16 cellular contexts compared by ENCODE assay signal in genomic region chr3:152284906-152285305, GRCh38. TPM values are rescaled to one million over a fixed set of nuclear protein-coding genes. Genes with fewer than 3 reads are reported as not detected.
DNase-seq lines count a peak whose midpoint lies in the region; ATAC-seq lines count a peak whose summit lies in the region.
"Had no signal": no experiment of that assay in that cellular context is flagged by ENCODE, and none has a peak within 500 bp of the region (broad histone marks: within the 10 kb centered on the region; RNA-seq: fewer than 3 reads in every experiment).

No MANE protein-coding gene starts in this region.

- H3K4me1 Mint-ChIP-seq in CD4-positive, alpha-beta memory T cell: peaks cover 53 to 82% (median 70%) of the 10 kb centered on the region in 4 donors
- peaks cover 59 to 69% (median 60%) of the 10 kb centered on the region in 3 donors for H3K4me1 Mint-ChIP-seq in IgD-negative memory B cell
- peaks cover 84% of the 10 kb centered on the region for H3K4me1 Mint-ChIP-seq in activated naive CD8-positive, alpha-beta T cell (ENCODE audit: low read depth)
- H3K4me1 Mint-ChIP-seq in natural killer cell treated with Interleukin-12 subunit alpha and Interleukin-12 subunit beta and Interleukin-15 and Interleukin-18, amount 100 ng/mL, for 72 hours (ENCODE audit: low read depth in 2 of 2): peaks cover 55 to 80% of the 10 kb centered on the region in 2 donors

- peak; percentile 42 to 63 (median 49) for DNase-seq in CD4-positive, alpha-beta memory T cell
- DNase-seq in natural killer cell treated with Interleukin-12 subunit alpha and Interleukin-12 subunit beta and Interleukin-15 and Interleukin-18, amount 100 ng/mL, for 72 hours (ENCODE audit: low spot score): no peak
- DNase-seq in NCI-H82 (lab: John Stamatoyannopoulos, UW): no peak
- no peak for DNase-seq in NCI-H524 treated with DMSO at 0.1 percent for 48 hours (lab: John Stamatoyannopoulos, UW)
- DNase-seq: activated CD4-positive, alpha-beta T cell treated with anti-CD3 and anti-CD28 coated beads for 4 hours; amygdala; mucosa of descending colon; OCI-M1; stimulated activated CD4-positive, alpha-beta T cell treated with anti-CD3 and anti-CD28 coated beads, Interleukin-4, amount 100 ng/mL, for 24 hours; stomach had no signal

- H3K36me3 ChIP-seq in CD4-positive, alpha-beta memory T cell (ENCODE audit: insufficient read depth, low read length): no peaks in the 10 kb centered on the region
- H3K36me3 ChIP-seq: HAP-1, stomach had no signal

- H3K27ac ChIP-seq in CD4-positive, alpha-beta memory T cell (ENCODE audit: low read depth, low read length): peak overlapping the region; percentile 61
- H3K27ac ChIP-seq: C4-2B had no signal

- H3K27ac Mint-ChIP-seq in CD4-positive, alpha-beta memory T cell: peak overlapping the region; percentile 60 to 89 (median 83)
- H3K27ac Mint-ChIP-seq in IgD-negative memory B cell: peak overlapping the region; percentile 3 to 79 (median 76)
- peak overlapping the region; percentile 91 for H3K27ac Mint-ChIP-seq in activated naive CD8-positive, alpha-beta T cell
- peak overlapping the region; percentile 85 to 89 for H3K27ac Mint-ChIP-seq in natural killer cell treated with Interleukin-12 subunit alpha and Interleukin-12 subunit beta and Interleukin-15 and Interleukin-18, amount 100 ng/mL, for 72 hours

- POLR2A ChIA-PET in CD4-positive, alpha-beta memory T cell (lab: Charles Lee; ENCODE audit: partially characterized antibody): interaction anchor here (0.7 to 9.6 kb wide), 19 partner anchors 11 to 125 kb away, joined by 3 to 206 read pairs (median 4); partner anchors contain the start of gene MBNL1

- H3K36me3 Mint-ChIP-seq in CD4-positive, alpha-beta memory T cell: peaks cover 0 to 17% of the 10 kb centered on the region in 2 donors
- no peaks in the 10 kb centered on the region for H3K36me3 Mint-ChIP-seq in IgD-negative memory B cell
- H3K36me3 Mint-ChIP-seq in activated naive CD8-positive, alpha-beta T cell: peaks cover 2% of the 10 kb centered on the region
- H3K36me3 Mint-ChIP-seq in natural killer cell treated with Interleukin-12 subunit alpha and Interleukin-12 subunit beta and Interleukin-15 and Interleukin-18, amount 100 ng/mL, for 72 hours: no peaks in the 10 kb centered on the region

- H3K9me3 Mint-ChIP-seq in CD4-positive, alpha-beta memory T cell: no peaks in the 10 kb centered on the region
- H3K9me3 Mint-ChIP-seq in IgD-negative memory B cell: no peaks in the 10 kb centered on the region
- no peaks in the 10 kb centered on the region for H3K9me3 Mint-ChIP-seq in activated naive CD8-positive, alpha-beta T cell (ENCODE audit: low read depth)
- no peaks in the 10 kb centered on the region for H3K9me3 Mint-ChIP-seq in natural killer cell treated with Interleukin-12 subunit alpha and Interleukin-12 subunit beta and Interleukin-15 and Interleukin-18, amount 100 ng/mL, for 72 hours

- peaks cover 96% of the 10 kb centered on the region for H3K4me1 ChIP-seq in CD4-positive, alpha-beta memory T cell (ENCODE audit: insufficient read depth, low read length)

- H3K9me3 ChIP-seq in CD4-positive, alpha-beta memory T cell (ENCODE audit: control insufficient read depth in 1 of 2, low read length in 2 of 2): no peaks in the 10 kb centered on the region
- H3K9me3 ChIP-seq: HAP-1, mucosa of descending colon, stomach had no signal

- peak overlapping the region; percentile 2 to 13 for H3K4me3 ChIP-seq in CD4-positive, alpha-beta memory T cell (ENCODE audit: low read length in 2 of 2)
- H3K4me3 ChIP-seq: HAP-1, mucosa of descending colon, stomach had no signal

- no peaks in the 10 kb centered on the region for H3K27me3 ChIP-seq in CD4-positive, alpha-beta memory T cell (ENCODE audit: insufficient read depth, low read length)
- H3K27me3 ChIP-seq: stomach had no signal

- intact Hi-C loops in CD4-positive, alpha-beta memory T cell (cut with micrococcal nuclease): loop anchor here (1.0 to 5.0 kb wide), 3 partner anchors 8 to 32 kb away; no protein-coding TSS in a partner anchor

- peak overlapping the region; percentile 60 to 87 (median 79) for H3K4me3 Mint-ChIP-seq in CD4-positive, alpha-beta memory T cell
- peak overlapping the region in 3 of 4 donors; percentile 1 to 77 (median 6) for H3K4me3 Mint-ChIP-seq in IgD-negative memory B cell
- peak overlapping the region; percentile 77 for H3K4me3 Mint-ChIP-seq in activated naive CD8-positive, alpha-beta T cell
- peak overlapping the region; percentile 95 for H3K4me3 Mint-ChIP-seq in natural killer cell treated with Interleukin-12 subunit alpha and Interleukin-12 subunit beta and Interleukin-15 and Interleukin-18, amount 100 ng/mL, for 72 hours

- H3K27me3 Mint-ChIP-seq in CD4-positive, alpha-beta memory T cell: no peaks in the 10 kb centered on the region
- no peaks in the 10 kb centered on the region for H3K27me3 Mint-ChIP-seq in IgD-negative memory B cell
- H3K27me3 Mint-ChIP-seq in activated naive CD8-positive, alpha-beta T cell: no peaks in the 10 kb centered on the region
- no peaks in the 10 kb centered on the region for H3K27me3 Mint-ChIP-seq in natural killer cell treated with Interleukin-12 subunit alpha and Interleukin-12 subunit beta and Interleukin-15 and Interleukin-18, amount 100 ng/mL, for 72 hours

- CTCF ChIA-PET in CD4-positive, alpha-beta memory T cell (lab: Charles Lee; ENCODE audit: partially characterized antibody): interaction anchor here (0.8 to 3.1 kb wide), 9 partner anchors 8 to 158 kb away, joined by 3 to 17 read pairs (median 4); no protein-coding TSS in a partner anchor

- ATAC-seq in natural killer cell treated with Interleukin-12 subunit alpha and Interleukin-12 subunit beta and Interleukin-15 and Interleukin-18, amount 100 ng/mL, for 72 hours: peak; percentile 61
- ATAC-seq in HG03196 (IDR thresholded peaks at IDR 0.05; ENCODE audit: unreplicated experiment): no peak
- ATAC-seq in HG02623 (IDR thresholded peaks at IDR 0.05; ENCODE audit: unreplicated experiment): no peak
- ATAC-seq: mucosa of descending colon had no signal

RNA-seq across cellular contexts. Expression of gene MBNL1, which starts 16.2 kb away (rescaled TPM):
- total RNA-seq in CD4-positive, alpha-beta memory T cell: 100 to 1,000 TPM; 420 to 430 TPM
- 100 to 1,000 TPM; 289 to 302 TPM for polyA plus RNA-seq in CD4-positive, alpha-beta memory T cell
- polyA plus RNA-seq in IgD-negative memory B cell: 200 TPM
- 100 to 1,000 TPM; 353 to 509 TPM for total RNA-seq in natural killer cell treated with Interleukin-12 subunit alpha and Interleukin-12 subunit beta and Interleukin-15 and Interleukin-18, amount 100 ng/mL, for 72 hours

Comparison
In these comparisons a context has a peak if more than half of its experiments do, and no peak if none do; other contexts are left out.
1. DNase-seq: peak in CD4-positive, alpha-beta memory T cell (5 of 5); none in natural killer cell treated with Interleukin-12 subunit alpha and Interleukin-12 subunit beta and Interleukin-15 and Interleukin-18, amount 100 ng/mL, for 72 hours (single experiment), NCI-H82 (single experiment) and NCI-H524 treated with DMSO at 0.1 percent for 48 hours (single experiment).
2. H3K4me3 Mint-ChIP-seq: peak in every context shown above with its lines; median percentile 95 in natural killer cell treated with Interleukin-12 subunit alpha and Interleukin-12 subunit beta and Interleukin-15 and Interleukin-18, amount 100 ng/mL, for 72 hours; 79 in CD4-positive, alpha-beta memory T cell; 77 in activated naive CD8-positive, alpha-beta T cell; 6 in IgD-negative memory B cell.
3. ATAC-seq: peak in natural killer cell treated with Interleukin-12 subunit alpha and Interleukin-12 subunit beta and Interleukin-15 and Interleukin-18, amount 100 ng/mL, for 72 hours (2 of 2); none in HG03196 (single experiment) and HG02623 (single experiment).
4. Peak in every context shown above with its lines, with median percentiles within 50 percentile points of each other: H3K27ac Mint-ChIP-seq.